Comparison of ENCODE assay signal across 8 cellular contexts in the genomic region with DNA sequence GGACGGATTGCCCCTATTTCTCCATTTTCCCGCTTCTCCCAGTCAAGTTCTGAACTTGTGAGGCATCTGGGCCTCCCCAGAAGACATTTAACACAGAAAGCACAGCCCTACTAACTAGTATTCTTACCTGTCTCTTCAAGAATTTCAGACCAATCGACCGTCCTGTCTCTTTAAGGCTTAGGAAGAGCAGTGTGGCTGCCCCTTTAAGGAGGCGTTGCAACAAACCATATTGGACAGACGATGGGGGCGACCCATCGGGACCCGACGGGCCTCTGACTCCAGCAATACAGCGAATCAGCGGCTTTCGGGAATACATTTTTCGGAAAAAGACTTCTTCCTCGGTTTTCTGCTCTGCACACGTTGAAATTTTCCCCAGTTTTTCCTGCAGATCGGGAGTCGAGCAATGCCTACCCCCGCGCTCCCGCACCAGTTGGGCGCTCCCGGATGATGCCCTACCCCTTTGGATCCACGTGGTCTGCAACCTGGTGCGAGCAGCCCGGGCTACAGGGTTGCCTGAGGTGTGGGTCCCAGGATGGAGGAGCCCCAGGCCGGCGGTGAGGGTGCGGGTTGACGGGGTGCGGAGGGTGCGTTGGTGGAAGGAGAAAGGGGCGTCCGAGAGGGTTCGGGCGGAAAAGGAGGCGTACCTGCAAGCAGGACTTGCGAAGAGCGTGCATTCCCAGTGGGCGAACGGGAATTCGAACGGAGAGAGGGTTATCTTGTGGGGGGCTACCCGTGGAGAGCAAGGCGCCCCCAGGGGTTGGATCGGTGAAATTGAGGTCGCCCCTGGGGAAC. TPM values are rescaled to one million over a fixed set of nuclear protein-coding genes. Genes with fewer than 3 reads are reported as not detected.
DNase-seq lines count a peak whose midpoint lies in the region; ATAC-seq and TF ChIP-seq lines count a peak whose summit lies in the region.

A gene with protein sequence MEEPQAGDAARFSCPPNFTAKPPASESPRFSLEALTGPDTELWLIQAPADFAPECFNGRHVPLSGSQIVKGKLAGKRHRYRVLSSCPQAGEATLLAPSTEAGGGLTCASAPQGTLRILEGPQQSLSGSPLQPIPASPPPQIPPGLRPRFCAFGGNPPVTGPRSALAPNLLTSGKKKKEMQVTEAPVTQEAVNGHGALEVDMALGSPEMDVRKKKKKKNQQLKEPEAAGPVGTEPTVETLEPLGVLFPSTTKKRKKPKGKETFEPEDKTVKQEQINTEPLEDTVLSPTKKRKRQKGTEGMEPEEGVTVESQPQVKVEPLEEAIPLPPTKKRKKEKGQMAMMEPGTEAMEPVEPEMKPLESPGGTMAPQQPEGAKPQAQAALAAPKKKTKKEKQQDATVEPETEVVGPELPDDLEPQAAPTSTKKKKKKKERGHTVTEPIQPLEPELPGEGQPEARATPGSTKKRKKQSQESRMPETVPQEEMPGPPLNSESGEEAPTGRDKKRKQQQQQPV (plus strand): TSS at position 480 of the 792 bp plus-strand sequence. CDS start 53 bp downstream, at position 533.

- peak within 1 kb of the TSS; percentile 91 to 99 (median 97) for H3K4me3 Mint-ChIP-seq in naive thymus-derived CD4-positive, alpha-beta T cell
- H3K4me3 Mint-ChIP-seq in stimulated activated memory B cell treated with anti-CD40 and anti-IgM and Interleukin-4, amounts not matched to agents 10 μg/mL and 1 μg/mL and 100 μg/mL, for 72 hours: peak within 1 kb of the TSS; percentile 88

- no peaks in the 10 kb centered on the region for H3K9me3 Mint-ChIP-seq in naive thymus-derived CD4-positive, alpha-beta T cell
- no peaks in the 10 kb centered on the region for H3K9me3 Mint-ChIP-seq in stimulated activated memory B cell treated with anti-CD40 and anti-IgM and Interleukin-4, amounts not matched to agents 10 μg/mL and 1 μg/mL and 100 μg/mL, for 72 hours

- peak within 1 kb of the TSS; percentile 89 for H3K4me2 ChIP-seq in DND-41 (ENCODE audit: insufficient read depth, low read length)

- peaks cover 35% of the 10 kb centered on the region for H3K4me1 ChIP-seq in DND-41 (ENCODE audit: insufficient read depth, low read length)
- peaks cover 16 to 25% of the 10 kb centered on the region in 2 donors for H3K4me1 ChIP-seq in naive thymus-derived CD4-positive, alpha-beta T cell (ENCODE audit: control insufficient read depth in 2 of 2, insufficient read depth in 2 of 2, low read length in 2 of 2)

- H3K27ac Mint-ChIP-seq in naive thymus-derived CD4-positive, alpha-beta T cell: peak within 1 kb of the TSS; percentile 90 to 99 (median 94)
- peak within 1 kb of the TSS; percentile 88 for H3K27ac Mint-ChIP-seq in stimulated activated memory B cell treated with anti-CD40 and anti-IgM and Interleukin-4, amounts not matched to agents 10 μg/mL and 1 μg/mL and 100 μg/mL, for 72 hours

- peak within 1 kb of the TSS; percentile 88 to 93 for H3K4me3 ChIP-seq in DND-41 (ENCODE audit: low read depth in 1 of 2, low read length in 2 of 2)
- H3K4me3 ChIP-seq in naive thymus-derived CD4-positive, alpha-beta T cell (ENCODE audit: low read length): peak within 1 kb of the TSS; percentile 77

- POLR2A ChIA-PET in naive thymus-derived CD4-positive, alpha-beta T cell (lab: Charles Lee): interaction anchor here (0.9 to 1.3 kb wide), 3 partner anchors 10 to 310 kb away, joined by 3 to 5 read pairs (median 4); no protein-coding TSS in a partner anchor

- peaks cover 15 to 27% (median 21%) of the 10 kb centered on the region in 5 donors for H3K27me3 Mint-ChIP-seq in naive thymus-derived CD4-positive, alpha-beta T cell
- peaks cover 30% of the 10 kb centered on the region for H3K27me3 Mint-ChIP-seq in stimulated activated memory B cell treated with anti-CD40 and anti-IgM and Interleukin-4, amounts not matched to agents 10 μg/mL and 1 μg/mL and 100 μg/mL, for 72 hours

- ATAC-seq in DND-41 (ENCODE audit: insufficient read depth, low read depth) (peak; percentile 86), GM21786 (IDR thresholded peaks at IDR 0.05; ENCODE audit: unreplicated experiment) (peak; percentile 71)
- ATAC-seq in naive thymus-derived CD4-positive, alpha-beta T cell: peak; percentile 85
- ATAC-seq in stimulated activated memory B cell treated with anti-CD40 and anti-IgM and Interleukin-4, amounts not matched to agents 10 μg/mL and 1 μg/mL and 100 μg/mL, for 72 hours: peak; percentile 90

- peak within 1 kb of the TSS; percentile 62 for H3K9ac ChIP-seq in DND-41 (ENCODE audit: low read depth, low read length)

- H3K36me3 ChIP-seq in DND-41 (ENCODE audit: insufficient read depth, low read length): peaks cover 7% of the 10 kb centered on the region; the same call in 1 of the 2 replicates
- H3K36me3 ChIP-seq in naive thymus-derived CD4-positive, alpha-beta T cell (ENCODE audit: control insufficient read depth in 2 of 3, insufficient read depth in 3 of 3, low read length in 3 of 3): no peaks in the 10 kb centered on the region

- peak within 1 kb of the TSS; percentile 97 for H3K27ac ChIP-seq in DND-41 (ENCODE audit: low read length)
- peak within 1 kb of the TSS; percentile 71 for H3K27ac ChIP-seq in naive thymus-derived CD4-positive, alpha-beta T cell (ENCODE audit: low read depth, low read length)

- peaks cover 0 to 10% (median 0%) of the 10 kb centered on the region in 5 donors for H3K36me3 Mint-ChIP-seq in naive thymus-derived CD4-positive, alpha-beta T cell
- peaks cover 13% of the 10 kb centered on the region for H3K36me3 Mint-ChIP-seq in stimulated activated memory B cell treated with anti-CD40 and anti-IgM and Interleukin-4, amounts not matched to agents 10 μg/mL and 1 μg/mL and 100 μg/mL, for 72 hours

- H2AFZ ChIP-seq in DND-41 (ENCODE audit: low read depth, low read length): peak within 1 kb of the TSS; percentile 90

- DNase-seq in DND-41 (peak; percentile 82), Kasumi-1 (lab: John Stamatoyannopoulos, UW) (peak; percentile 90 to 91), RPMI7951 (ENCODE audit: low read depth) (peak; percentile 86), fibroblast of gingiva (ENCODE audit: low read depth) (peak; percentile 69)
- DNase-seq in activated T-helper 1 cell treated with anti-CD3 and anti-CD28 coated beads, Interleukin-2, amount 50 U/mL, for 16 hours (ENCODE audit: low read depth in 1 of 2, low spot score in 1 of 2): peak; percentile 54 to 66
- peak; percentile 57 to 86 (median 81) for DNase-seq in naive thymus-derived CD4-positive, alpha-beta T cell

- no peaks in the 10 kb centered on the region for H3K27me3 ChIP-seq in DND-41 (ENCODE audit: insufficient read depth, low read length, poor library complexity)
- H3K27me3 ChIP-seq in naive thymus-derived CD4-positive, alpha-beta T cell (ENCODE audit: control insufficient read depth in 2 of 2, insufficient read depth in 2 of 2, low read length in 2 of 2): peaks cover 10 to 18% of the 10 kb centered on the region in 2 donors

- H3K9me3 ChIP-seq in DND-41 (ENCODE audit: insufficient read depth, low read length, severe bottlenecking): no peaks in the 10 kb centered on the region
- H3K9me3 ChIP-seq in naive thymus-derived CD4-positive, alpha-beta T cell (ENCODE audit: control insufficient read depth in 2 of 3, low read length in 3 of 3): no peaks in the 10 kb centered on the region

- H3K4me1 Mint-ChIP-seq in naive thymus-derived CD4-positive, alpha-beta T cell: peaks cover 28 to 53% (median 32%) of the 10 kb centered on the region in 7 donors
- peaks cover 58% of the 10 kb centered on the region for H3K4me1 Mint-ChIP-seq in stimulated activated memory B cell treated with anti-CD40 and anti-IgM and Interleukin-4, amounts not matched to agents 10 μg/mL and 1 μg/mL and 100 μg/mL, for 72 hours

- no peaks in the 10 kb centered on the region for H4K20me1 ChIP-seq in DND-41 (ENCODE audit: insufficient read depth, low read length)

- H3K79me2 ChIP-seq in DND-41 (ENCODE audit: insufficient read depth, low read length): peaks cover 7% of the 10 kb centered on the region

- no peak for TF ChIP-seq CTCF in DND-41 (IDR thresholded peaks at IDR 0.05; ENCODE audit: borderline replicate concordance, extremely low read depth, low read length, poor library complexity, severe bottlenecking)

- intact Hi-C loops in naive thymus-derived CD4-positive, alpha-beta T cell (cut with micrococcal nuclease): loop anchor here (1.0 to 10.0 kb wide), 12 partner anchors 17 to 1226 kb away; a partner anchor contains a TSS

- CTCF ChIA-PET in naive thymus-derived CD4-positive, alpha-beta T cell (lab: Charles Lee): no interaction called here

RNA-seq across cellular contexts. Expression of the gene that starts here (rescaled TPM):
- 6.2 and 9.0 TPM in 2 replicates for total RNA-seq in RPMI7951 (2014; rRNA removed; shearing (Covaris generic))
- total RNA-seq in naive thymus-derived CD4-positive, alpha-beta T cell: 1 to 10 TPM in 4 of 5 experiments, under 1 TPM in 1; 0.45 to 8.2 (median 4.7) TPM
- polyA plus RNA-seq in naive thymus-derived CD4-positive, alpha-beta T cell: 1 to 10 TPM; 5.1 to 5.4 TPM

Comparison
In these comparisons a context has a peak if more than half of its experiments do, and no peak if none do; other contexts are left out.
1. Peak in every context shown above with its lines: DNase-seq, ATAC-seq, H3K4me3 ChIP-seq and H3K27ac ChIP-seq.